In genomic region chr4:180665994-180666818, GRCh38 we compare ENCODE assay signal across 8 cellular contexts.
DNase-seq lines count a peak whose midpoint lies in the region; ATAC-seq and TF ChIP-seq lines count a peak whose summit lies in the region.

No MANE protein-coding gene starts in this region.

- H3K4me1 Mint-ChIP-seq in chondrocyte (ENCODE audit: low read depth) = peaks cover 4% of the 10 kb centered on the region

- peak; percentile 60 for TF ChIP-seq CTCF in cardiac muscle cell (IDR thresholded peaks at IDR 0.05; ENCODE audit: low read depth, low read length)
- peak; percentile 41 for TF ChIP-seq CTCF in HL-60 (IDR thresholded peaks at IDR 0.05; ENCODE audit: insufficient read depth, low read length)
- TF ChIP-seq CTCF in chondrocyte (IDR thresholded peaks at IDR 0.05) = peak; percentile 85
- TF ChIP-seq CTCF in gastrocnemius medialis (IDR thresholded peaks at IDR 0.05 in 4 of 5, conservative IDR thresholded peaks at IDR 0.05 in 1 of 5) = no peak

- H3K36me3 Mint-ChIP-seq in chondrocyte (ENCODE audit: low read depth) = no peaks in the 10 kb centered on the region

- ATAC-seq in Right ventricle myocardium superior (ENCODE audit: poor library complexity) (no peak), GM21528 (IDR thresholded peaks at IDR 0.05; ENCODE audit: low FRiP score, unreplicated experiment) (peak; percentile 85), gastrocnemius medialis (no peak)

- intact Hi-C loops in Right ventricle myocardium superior (cut with DNase I) (no loop called here), gastrocnemius medialis (cut with DNase I; ENCODE audit: low total_unique reads) (no loop called here)

- H3K27me3 ChIP-seq in cardiac muscle cell (no peaks in the 10 kb centered on the region), HL-60 (ENCODE audit: insufficient read depth, poor library complexity, severe bottlenecking) (no peaks in the 10 kb centered on the region), gastrocnemius medialis (no peaks in the 10 kb centered on the region)

- H3K4me3 ChIP-seq in cardiac muscle cell (no peak overlapping the region), HL-60 (replicated peaks; ENCODE audit: insufficient read depth, low read length) (no peak overlapping the region), gastrocnemius medialis (no peak overlapping the region)

- in situ Hi-C loops in gastrocnemius medialis (cut with MboI; ENCODE audit: low sequenced_read_pairs in 4 of 4) = no loop called here

- no peak overlapping the region for H3K4me3 Mint-ChIP-seq in chondrocyte (ENCODE audit: unreplicated experiment)

- H3K27ac Mint-ChIP-seq in chondrocyte (ENCODE audit: unreplicated experiment) = no peak overlapping the region

- no peaks in the 10 kb centered on the region for H3K9me3 Mint-ChIP-seq in chondrocyte (ENCODE audit: low read depth)

- no peaks in the 10 kb centered on the region for H3K4me1 ChIP-seq in cardiac muscle cell (ENCODE audit: low read depth)
- H3K4me1 ChIP-seq in gastrocnemius medialis = no peaks in the 10 kb centered on the region

- no peaks in the 10 kb centered on the region for H3K27me3 Mint-ChIP-seq in chondrocyte (ENCODE audit: low read depth)

- H3K9me3 ChIP-seq in cardiac muscle cell (ENCODE audit: low read depth) = no peaks in the 10 kb centered on the region
- no peaks in the 10 kb centered on the region for H3K9me3 ChIP-seq in gastrocnemius medialis

- H3K36me3 ChIP-seq in cardiac muscle cell (no peaks in the 10 kb centered on the region), gastrocnemius medialis (no peaks in the 10 kb centered on the region)

- H3K27ac ChIP-seq in cardiac muscle cell (no peak overlapping the region), HL-60 (replicated peaks) (no peak overlapping the region), gastrocnemius medialis (no peak overlapping the region)

- DNase-seq in cardiac muscle cell (ENCODE audit: low read depth in 1 of 2, low spot score in 1 of 2) (peak; percentile 62 to 84), Right ventricle myocardium superior (no peak), HL-60 (ENCODE audit: low read depth in 1 of 2, low spot score in 1 of 2) (peak; percentile 16 to 45), NOMO-1 treated with DMSO at 0.1 percent for 48 hours (lab: John Stamatoyannopoulos, UW; ENCODE audit: unreplicated experiment) (peak; percentile 71), chondrocyte (ENCODE audit: low spot score) (no peak), midbrain (lab: John Stamatoyannopoulos, UW) (peak; percentile 58), gastrocnemius medialis (no peak)

- no peak for TF ChIP-seq POLR2A in gastrocnemius medialis (IDR thresholded peaks at IDR 0.05)

Comparison
In these comparisons a context has a peak if more than half of its experiments do, and no peak if none do; other contexts are left out.
1. DNase-seq: peak in cardiac muscle cell (2 of 2), HL-60 (2 of 2), NOMO-1 treated with DMSO at 0.1 percent for 48 hours (single experiment) and midbrain (single experiment); none in Right ventricle myocardium superior (single experiment), chondrocyte (single experiment) and gastrocnemius medialis (0 of 2).
2. CTCF ChIP-seq: peak in cardiac muscle cell (single experiment), HL-60 (single experiment) and chondrocyte (single experiment); none in gastrocnemius medialis (0 of 5).